ENCODE assay signal across 25 cellular contexts in the genomic region with DNA sequence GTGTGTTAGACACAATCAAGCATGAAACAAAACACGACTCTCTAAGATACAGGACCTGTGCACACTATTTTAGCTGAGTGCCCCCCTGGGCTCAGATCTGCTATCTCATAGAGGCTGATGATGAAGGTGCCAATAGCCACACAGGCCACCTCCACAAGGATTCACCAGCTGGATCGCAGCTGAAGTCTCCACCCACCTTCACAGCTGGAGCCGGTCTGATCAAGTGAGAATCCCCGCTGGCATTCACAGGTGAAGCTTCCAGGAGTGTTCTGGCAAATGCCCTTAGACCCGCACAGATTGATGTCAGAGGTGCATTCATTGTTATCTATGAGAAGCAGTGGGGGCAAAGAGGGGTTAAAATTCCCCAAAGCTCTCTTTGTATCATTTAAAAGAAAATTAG.
"Had no signal": no experiment of that assay in that cellular context is flagged by ENCODE, and none has a peak within 500 bp of the region (broad histone marks: within the 10 kb centered on the region; RNA-seq: fewer than 3 reads in every experiment).

No MANE protein-coding gene starts in this region.

- H3K36me3 Mint-ChIP-seq: activated CD4-positive, alpha-beta memory T cell treated with anti-CD3 and anti-CD28 coated beads for 36 hours; activated naive CD4-positive, alpha-beta T cell treated with anti-CD3 and anti-CD28 coated beads, Interleukin-2, amount 50 U/mL, for 72 hours had no signal

- H3K27ac Mint-ChIP-seq: activated B cell treated with CpG ODN at 0.5 μM for 24 hours; activated CD4-positive, alpha-beta memory T cell treated with anti-CD3 and anti-CD28 coated beads for 36 hours; activated CD4-positive, alpha-beta T cell treated with anti-CD3 and anti-CD28 coated beads, Interleukin-2, amount 10 ng/mL, durations not matched to agents 7 days and 5 days; activated naive CD4-positive, alpha-beta T cell treated with anti-CD3 and anti-CD28 coated beads, Interleukin-2, amount 50 U/mL, for 72 hours; activated naive CD8-positive, alpha-beta T cell treated with anti-CD3 and anti-CD28 coated beads, Interleukin-2, amount 50 U/mL, for 24 hours; brain; T-helper 17 cell had no signal

- DNase-seq: activated B cell treated with CpG ODN at 0.5 μM for 24 hours; activated CD4-positive, alpha-beta memory T cell treated with anti-CD3 and anti-CD28 coated beads for 36 hours; activated CD4-positive, alpha-beta T cell treated with anti-CD3 and anti-CD28 coated beads, Interleukin-2, amount 10 ng/mL, durations not matched to agents 7 days and 5 days; activated CD8-positive, alpha-beta memory T cell treated with anti-CD3 and anti-CD28 coated beads for 24 hours; activated effector memory CD4-positive, alpha-beta T cell treated with anti-CD3 and anti-CD28 coated beads, Interleukin-2, amount 50 U/mL, for 16 hours; activated naive CD4-positive, alpha-beta T cell treated with Interleukin-2 at 50 U/mL for 16 hours; activated naive CD8-positive, alpha-beta T cell treated with anti-CD3 and anti-CD28 coated beads, Interleukin-2, amount 50 U/mL, for 24 hours; activated T-cell treated with anti-CD3 and anti-CD28 coated beads, Interleukin-2, amount 50 U/mL, for 4 hours; amniotic stem cell; Karpas-422; NCI-H1105 treated with DMSO at 0.1 percent for 48 hours; NCI-H1436 treated with DMSO at 0.1 percent for 48 hours; NCI-H2029; NCI-H2107; NCI-H345; NCI-H510A treated with DMSO at 0.1 percent for 48 hours; NCI-H69; PC-3; SHP77 treated with DMSO at 0.1 percent for 48 hours; T-helper 17 cell; T-helper 9 cell had no signal

- H3K9me3 Mint-ChIP-seq: activated B cell treated with CpG ODN at 0.5 μM for 24 hours; activated CD4-positive, alpha-beta memory T cell treated with anti-CD3 and anti-CD28 coated beads for 36 hours; activated CD4-positive, alpha-beta T cell treated with anti-CD3 and anti-CD28 coated beads, Interleukin-2, amount 10 ng/mL, durations not matched to agents 7 days and 5 days; activated naive CD4-positive, alpha-beta T cell treated with anti-CD3 and anti-CD28 coated beads, Interleukin-2, amount 50 U/mL, for 72 hours; activated naive CD8-positive, alpha-beta T cell treated with anti-CD3 and anti-CD28 coated beads, Interleukin-2, amount 50 U/mL, for 24 hours; activated T-cell treated with anti-CD3 and anti-CD28 coated beads, Interleukin-2, amount 50 U/mL, for 4 hours; brain; central memory CD8-positive, alpha-beta T cell had no signal

- H3K4me1 Mint-ChIP-seq: activated B cell treated with CpG ODN at 0.5 μM for 24 hours; activated CD4-positive, alpha-beta T cell treated with anti-CD3 and anti-CD28 coated beads, Interleukin-2, amount 10 ng/mL, durations not matched to agents 7 days and 5 days; activated naive CD8-positive, alpha-beta T cell treated with anti-CD3 and anti-CD28 coated beads, Interleukin-2, amount 50 U/mL, for 24 hours; central memory CD8-positive, alpha-beta T cell had no signal

- H3K4me3 Mint-ChIP-seq: activated B cell treated with CpG ODN at 0.5 μM for 24 hours; activated CD4-positive, alpha-beta memory T cell treated with anti-CD3 and anti-CD28 coated beads for 36 hours; activated CD4-positive, alpha-beta T cell treated with anti-CD3 and anti-CD28 coated beads, Interleukin-2, amount 10 ng/mL, durations not matched to agents 7 days and 5 days; activated naive CD8-positive, alpha-beta T cell treated with anti-CD3 and anti-CD28 coated beads, Interleukin-2, amount 50 U/mL, for 24 hours; activated T-cell treated with anti-CD3 and anti-CD28 coated beads, Interleukin-2, amount 50 U/mL, for 4 hours; brain; central memory CD8-positive, alpha-beta T cell; T-helper 17 cell had no signal

- H3K27me3 Mint-ChIP-seq: activated CD4-positive, alpha-beta T cell treated with anti-CD3 and anti-CD28 coated beads, Interleukin-2, amount 10 ng/mL, durations not matched to agents 7 days and 5 days; activated naive CD8-positive, alpha-beta T cell treated with anti-CD3 and anti-CD28 coated beads, Interleukin-2, amount 50 U/mL, for 24 hours; brain had no signal

- H3K4me3 ChIP-seq: K562 had no signal
